In genomic region chr6:41503435-41503768, GRCh38 we compare ENCODE assay signal across 12 cellular contexts. TPM values are rescaled to one million over a fixed set of nuclear protein-coding genes. Genes with fewer than 3 reads are reported as not detected.
DNase-seq lines count a peak whose midpoint lies in the region; ATAC-seq and TF ChIP-seq lines count a peak whose summit lies in the region.
"Had no signal": no experiment of that assay in that cellular context is flagged by ENCODE, and none has a peak within 500 bp of the region (broad histone marks: within the 10 kb centered on the region; RNA-seq: fewer than 3 reads in every experiment).

No MANE protein-coding gene starts in this region.

- H3K9me3 ChIP-seq in mucosa of stomach (ENCODE audit: control insufficient read depth, low read length) (no peaks in the 10 kb centered on the region), tibial artery (no peaks in the 10 kb centered on the region)
- H3K9me3 ChIP-seq: sigmoid colon had no signal

- H3K4me3 Mint-ChIP-seq in activated naive CD4-positive, alpha-beta T cell treated with anti-CD3 and anti-CD28 coated beads for 36 hours = peak overlapping the region; percentile 5
- H3K4me3 Mint-ChIP-seq in activated naive CD4-positive, alpha-beta T cell treated with anti-CD3 and anti-CD28 coated beads, Interleukin-2, amount 10 ng/mL, durations not matched to agents 7 days and 5 days = no peak overlapping the region
- H3K4me3 Mint-ChIP-seq in brain = peak overlapping the region; percentile 74 to 83 (median 77)
- H3K4me3 Mint-ChIP-seq in activated T-helper 17 cell treated with anti-CD3 and anti-CD28 coated beads, Interleukin-2, amount 50 U/mL, for 72 hours = no peak overlapping the region
- H3K4me3 Mint-ChIP-seq: T-helper 2 cell treated with Interferon-gamma antibody and Interleukin-4, amounts not matched to agents 5 μg/mL and 100 μg/mL, for 36 hours had no signal

- DNase-seq in activated naive CD4-positive, alpha-beta T cell treated with anti-CD3 and anti-CD28 coated beads for 36 hours = no peak
- DNase-seq in activated naive CD4-positive, alpha-beta T cell treated with anti-CD3 and anti-CD28 coated beads, Interleukin-2, amount 10 ng/mL, durations not matched to agents 7 days and 5 days = no peak
- no peak for DNase-seq in tibial artery
- no peak for DNase-seq in D341Med (ENCODE audit: low spot score)
- no peak for DNase-seq in NCI-H345 treated with DMSO at 0.1 percent for 48 hours (lab: John Stamatoyannopoulos, UW; ENCODE audit: unreplicated experiment)
- DNase-seq: activated CD8-positive, alpha-beta memory T cell treated with anti-CD3 and anti-CD28 coated beads, Interleukin-2, amount 50 U/mL, for 4 hours; NCI-H187 treated with DMSO at 0.1 percent for 48 hours had no signal

- H3K9ac ChIP-seq in mucosa of stomach (ENCODE audit: low read length) = peak overlapping the region; percentile 25

- H3K4me3 ChIP-seq in mucosa of stomach (ENCODE audit: low read length) = no peak overlapping the region
- H3K4me3 ChIP-seq in tibial artery = peak overlapping the region; percentile 50 to 55

- H3K36me3 ChIP-seq in mucosa of stomach (ENCODE audit: control insufficient read depth, insufficient read depth, low read length) (no peaks in the 10 kb centered on the region), tibial artery (no peaks in the 10 kb centered on the region)
- H3K36me3 ChIP-seq: sigmoid colon had no signal

- TF ChIP-seq CTCF in brain (conservative IDR thresholded peaks at IDR 0.05) = no peak
- TF ChIP-seq CTCF in tibial artery (IDR thresholded peaks at IDR 0.05) = no peak

- H3K9me3 Mint-ChIP-seq in activated naive CD4-positive, alpha-beta T cell treated with anti-CD3 and anti-CD28 coated beads for 36 hours = no peaks in the 10 kb centered on the region
- H3K9me3 Mint-ChIP-seq in activated naive CD4-positive, alpha-beta T cell treated with anti-CD3 and anti-CD28 coated beads, Interleukin-2, amount 10 ng/mL, durations not matched to agents 7 days and 5 days = no peaks in the 10 kb centered on the region
- peaks cover 0 to 5% (median 0%) of the 10 kb centered on the region in 5 experiments for H3K9me3 Mint-ChIP-seq in brain
- H3K9me3 Mint-ChIP-seq in activated T-helper 17 cell treated with anti-CD3 and anti-CD28 coated beads, Interleukin-2, amount 50 U/mL, for 72 hours = no peaks in the 10 kb centered on the region
- H3K9me3 Mint-ChIP-seq: T-helper 2 cell treated with Interferon-gamma antibody and Interleukin-4, amounts not matched to agents 5 μg/mL and 100 μg/mL, for 36 hours had no signal

- no peaks in the 10 kb centered on the region for H3K27me3 ChIP-seq in mucosa of stomach (ENCODE audit: control insufficient read depth, insufficient read depth, low read length)
- H3K27me3 ChIP-seq in tibial artery = peaks cover 0 to 6% of the 10 kb centered on the region in 2 donors
- H3K27me3 ChIP-seq: sigmoid colon had no signal

- H3K4me1 Mint-ChIP-seq in activated naive CD4-positive, alpha-beta T cell treated with anti-CD3 and anti-CD28 coated beads for 36 hours (ENCODE audit: low read depth) = peaks cover 16% of the 10 kb centered on the region
- H3K4me1 Mint-ChIP-seq in activated naive CD4-positive, alpha-beta T cell treated with anti-CD3 and anti-CD28 coated beads, Interleukin-2, amount 10 ng/mL, durations not matched to agents 7 days and 5 days = peaks cover 17% of the 10 kb centered on the region
- peaks cover 35% of the 10 kb centered on the region for H3K4me1 Mint-ChIP-seq in brain
- H3K4me1 Mint-ChIP-seq in activated T-helper 17 cell treated with anti-CD3 and anti-CD28 coated beads, Interleukin-2, amount 50 U/mL, for 72 hours = peaks cover 16% of the 10 kb centered on the region

- CTCF ChIA-PET in activated naive CD4-positive, alpha-beta T cell treated with anti-CD3 and anti-CD28 coated beads for 36 hours (lab: Charles Lee) = no interaction called here
- CTCF ChIA-PET in activated naive CD4-positive, alpha-beta T cell treated with anti-CD3 and anti-CD28 coated beads, Interleukin-2, amount 10 ng/mL, durations not matched to agents 7 days and 5 days (lab: Charles Lee) = interaction anchor here (1.3 kb wide), 1 partner anchor 180 kb away, joined by 3 read pairs; no protein-coding TSS in a partner anchor

- peaks cover 34% of the 10 kb centered on the region for H3K4me1 ChIP-seq in mucosa of stomach (ENCODE audit: control insufficient read depth, insufficient read depth, low read length)
- H3K4me1 ChIP-seq in tibial artery = peaks cover 5 to 38% (median 29%) of the 10 kb centered on the region in 4 donors

- ATAC-seq in activated T-helper 17 cell treated with anti-CD3 and anti-CD28 coated beads, Interleukin-2, amount 50 U/mL, for 72 hours (replicated peaks) = no peak

- H3K27ac ChIP-seq in tibial artery = peak overlapping the region; percentile 30 to 95

- intact Hi-C loops in activated naive CD4-positive, alpha-beta T cell treated with anti-CD3 and anti-CD28 coated beads for 36 hours (cut with micrococcal nuclease) = loop anchor here (5.0 kb wide), 1 partner anchor 131 kb away; no protein-coding TSS in a partner anchor
- intact Hi-C loops in tibial artery (cut with DNase I; ENCODE audit: low total_unique reads) = loop anchor here (5.0 kb wide), 1 partner anchor 76 kb away; no protein-coding TSS in a partner anchor

- no peak overlapping the region for H3K27ac Mint-ChIP-seq in activated naive CD4-positive, alpha-beta T cell treated with anti-CD3 and anti-CD28 coated beads for 36 hours
- H3K27ac Mint-ChIP-seq in activated naive CD4-positive, alpha-beta T cell treated with anti-CD3 and anti-CD28 coated beads, Interleukin-2, amount 10 ng/mL, durations not matched to agents 7 days and 5 days = no peak overlapping the region
- peak overlapping the region in 3 of 5 experiments; percentile 77 to 84 (median 82) for H3K27ac Mint-ChIP-seq in brain
- no peak overlapping the region for H3K27ac Mint-ChIP-seq in activated T-helper 17 cell treated with anti-CD3 and anti-CD28 coated beads, Interleukin-2, amount 50 U/mL, for 72 hours
- H3K27ac Mint-ChIP-seq: T-helper 2 cell treated with Interferon-gamma antibody and Interleukin-4, amounts not matched to agents 5 μg/mL and 100 μg/mL, for 36 hours had no signal

- H3K27me3 Mint-ChIP-seq in activated naive CD4-positive, alpha-beta T cell treated with anti-CD3 and anti-CD28 coated beads for 36 hours (ENCODE audit: low read depth) = peaks cover 44% of the 10 kb centered on the region
- H3K27me3 Mint-ChIP-seq in activated naive CD4-positive, alpha-beta T cell treated with anti-CD3 and anti-CD28 coated beads, Interleukin-2, amount 10 ng/mL, durations not matched to agents 7 days and 5 days = peaks cover 98% of the 10 kb centered on the region
- H3K27me3 Mint-ChIP-seq in brain = peaks cover 69% of the 10 kb centered on the region
- peaks cover 45% of the 10 kb centered on the region for H3K27me3 Mint-ChIP-seq in activated T-helper 17 cell treated with anti-CD3 and anti-CD28 coated beads, Interleukin-2, amount 50 U/mL, for 72 hours

- H3K36me3 Mint-ChIP-seq in activated naive CD4-positive, alpha-beta T cell treated with anti-CD3 and anti-CD28 coated beads for 36 hours (ENCODE audit: low read depth) = no peaks in the 10 kb centered on the region
- no peaks in the 10 kb centered on the region for H3K36me3 Mint-ChIP-seq in activated naive CD4-positive, alpha-beta T cell treated with anti-CD3 and anti-CD28 coated beads, Interleukin-2, amount 10 ng/mL, durations not matched to agents 7 days and 5 days
- H3K36me3 Mint-ChIP-seq in brain = no peaks in the 10 kb centered on the region
- no peaks in the 10 kb centered on the region for H3K36me3 Mint-ChIP-seq in activated T-helper 17 cell treated with anti-CD3 and anti-CD28 coated beads, Interleukin-2, amount 50 U/mL, for 72 hours (ENCODE audit: low read depth)

RNA-seq across cellular contexts. Expression of gene FOXP4, which starts 42.8 kb away (rescaled TPM):
- total RNA-seq in activated naive CD4-positive, alpha-beta T cell treated with anti-CD3 and anti-CD28 coated beads for 36 hours = 10 to 100 TPM; 15.9 to 16.0 TPM
- 184 TPM for polyA plus RNA-seq in brain (ENCODE audit: insufficient read depth, low read depth, low replicate concordance)
- 10 to 100 TPM in 1 of 2 donors, 1 to 10 TPM in 1; 8.7 to 11.6 TPM for total RNA-seq in activated T-helper 17 cell treated with anti-CD3 and anti-CD28 coated beads, Interleukin-2, amount 50 U/mL, for 72 hours

Comparison
In these comparisons a context has a peak if more than half of its experiments do, and no peak if none do; other contexts are left out.
1. H3K4me3 Mint-ChIP-seq: peak in activated naive CD4-positive, alpha-beta T cell treated with anti-CD3 and anti-CD28 coated beads for 36 hours (single experiment) and brain (5 of 5); none in activated naive CD4-positive, alpha-beta T cell treated with anti-CD3 and anti-CD28 coated beads, Interleukin-2, amount 10 ng/mL, durations not matched to agents 7 days and 5 days (single experiment) and activated T-helper 17 cell treated with anti-CD3 and anti-CD28 coated beads, Interleukin-2, amount 50 U/mL, for 72 hours (single experiment).
2. H3K27ac Mint-ChIP-seq: peak in brain (3 of 5); none in activated naive CD4-positive, alpha-beta T cell treated with anti-CD3 and anti-CD28 coated beads for 36 hours (single experiment), activated naive CD4-positive, alpha-beta T cell treated with anti-CD3 and anti-CD28 coated beads, Interleukin-2, amount 10 ng/mL, durations not matched to agents 7 days and 5 days (single experiment) and activated T-helper 17 cell treated with anti-CD3 and anti-CD28 coated beads, Interleukin-2, amount 50 U/mL, for 72 hours (single experiment).